ENCODE assay signal across 19 cellular contexts in genomic region chr3:123564056-123564455, GRCh38.
"Had no signal": no experiment of that assay in that cellular context is flagged by ENCODE, and none has a peak within 500 bp of the region (broad histone marks: within the 10 kb centered on the region; RNA-seq: fewer than 3 reads in every experiment).

No MANE protein-coding gene starts in this region.

- DNase-seq: activated CD4-positive, alpha-beta memory T cell treated with anti-CD3 and anti-CD28 coated beads for 36 hours; activated CD4-positive, alpha-beta T cell treated with anti-CD3 and anti-CD28 coated beads for 48 hours; activated CD8-positive, alpha-beta memory T cell treated with anti-CD3 and anti-CD28 coated beads, Interleukin-2, amount 50 U/mL, for 48 hours; activated naive CD8-positive, alpha-beta T cell treated with anti-CD3 and anti-CD28 coated beads, Interleukin-2, amount 50 U/mL, for 24 hours; activated T-cell treated with anti-CD3 and anti-CD28 coated beads, Interleukin-2, amount 50 U/mL, for 24 hours; dorsolateral prefrontal cortex; effector memory CD4-positive, alpha-beta T cell; erythroblast; gastrocnemius medialis; glutamatergic neuron; left ventricle myocardium superior; naive B cell; nephron progenitor cell; nucleus accumbens; stimulated activated CD4-positive, alpha-beta T cell treated with anti-CD3 and anti-CD28 coated beads, Interleukin-15, amount 100 ng/mL, for 24 hours; stimulated activated CD4-positive, alpha-beta T cell treated with anti-CD3 and anti-CD28 coated beads, Interleukin-2, amount 100 ng/mL, for 24 hours; stimulated activated naive CD4-positive, alpha-beta T cell treated with Interleukin-2 at 50 U/mL for 16 hours; T-helper 1 cell had no signal

- H3K9me3 Mint-ChIP-seq: activated CD4-positive, alpha-beta memory T cell treated with anti-CD3 and anti-CD28 coated beads for 36 hours; activated naive CD8-positive, alpha-beta T cell treated with anti-CD3 and anti-CD28 coated beads, Interleukin-2, amount 50 U/mL, for 24 hours; activated T-cell treated with anti-CD3 and anti-CD28 coated beads, Interleukin-2, amount 50 U/mL, for 24 hours; activated T-helper 2 cell treated with anti-CD3 and anti-CD28 coated beads, Interferon-gamma antibody, Interleukin-2, Interleukin-4, amounts not matched to agents 10 μg/mL and 5 μg/mL and 100 μg/mL, durations not matched to agents 14 hours and 24 hours and 36 hours; naive B cell; nephron progenitor cell had no signal

- H3K27ac Mint-ChIP-seq: activated CD4-positive, alpha-beta memory T cell treated with anti-CD3 and anti-CD28 coated beads for 36 hours; activated naive CD8-positive, alpha-beta T cell treated with anti-CD3 and anti-CD28 coated beads, Interleukin-2, amount 50 U/mL, for 24 hours; activated T-helper 2 cell treated with anti-CD3 and anti-CD28 coated beads, Interferon-gamma antibody, Interleukin-2, Interleukin-4, amounts not matched to agents 10 μg/mL and 5 μg/mL and 100 μg/mL, durations not matched to agents 14 hours and 24 hours and 36 hours had no signal

- H3K4me3 Mint-ChIP-seq: activated CD4-positive, alpha-beta memory T cell treated with anti-CD3 and anti-CD28 coated beads for 36 hours; activated naive CD8-positive, alpha-beta T cell treated with anti-CD3 and anti-CD28 coated beads, Interleukin-2, amount 50 U/mL, for 24 hours; activated T-cell treated with anti-CD3 and anti-CD28 coated beads, Interleukin-2, amount 50 U/mL, for 24 hours; naive B cell; nephron progenitor cell had no signal

- ATAC-seq: gastrocnemius medialis, left ventricle myocardium superior had no signal

- H3K27me3 Mint-ChIP-seq: activated CD4-positive, alpha-beta memory T cell treated with anti-CD3 and anti-CD28 coated beads for 36 hours; activated naive CD8-positive, alpha-beta T cell treated with anti-CD3 and anti-CD28 coated beads, Interleukin-2, amount 50 U/mL, for 24 hours; activated T-cell treated with anti-CD3 and anti-CD28 coated beads, Interleukin-2, amount 50 U/mL, for 24 hours; naive B cell had no signal

- H3K4me1 Mint-ChIP-seq: nephron progenitor cell had no signal
